ENCODE assay signal across 22 cellular contexts in genomic region chr3:67402873-67403272, GRCh38.
"Had no signal": no experiment of that assay in that cellular context is flagged by ENCODE, and none has a peak within 500 bp of the region (broad histone marks: within the 10 kb centered on the region; RNA-seq: fewer than 3 reads in every experiment).

No MANE protein-coding gene starts in this region.

- DNase-seq: IMR-90, Karpas-422, KG1, MG63, NCI-H1092, NCI-H1105 treated with DMSO at 0.1 percent for 48 hours, NCI-H1417 treated with DMSO at 0.1 percent for 48 hours, NCI-H146, NCI-H187, NCI-H2029, NCI-H2081 treated with DMSO at 0.1 percent for 48 hours, NCI-H2171, NCI-H226, NCI-H446, NCI-H510A, NCI-H524 treated with DMSO at 0.1 percent for 48 hours, NCI-H69, NCI-H774, PC-3, SHP77, SK-N-SH had no signal

- ATAC-seq: Panc1, PC-3 had no signal
